8 cellular contexts compared by ENCODE assay signal in genomic region chr6:154508573-154509375, GRCh38. TPM values are rescaled to one million over a fixed set of nuclear protein-coding genes. Genes with fewer than 3 reads are reported as not detected.
DNase-seq lines count a peak whose midpoint lies in the region; ATAC-seq and TF ChIP-seq lines count a peak whose summit lies in the region.

No MANE protein-coding gene starts in this region.

- peak overlapping the region; percentile 95 for H3K4me3 ChIP-seq in ectodermal cell (ENCODE audit: insufficient read depth, low read depth, low read length)

- H3K4me3 Mint-ChIP-seq in natural killer cell: peak overlapping the region; percentile 32

- H3K9me3 Mint-ChIP-seq in natural killer cell: no peaks in the 10 kb centered on the region

- H3K27ac ChIP-seq in C4-2B: peak overlapping the region; percentile 95
- no peak overlapping the region for H3K27ac ChIP-seq in ectodermal cell (ENCODE audit: insufficient read depth, low read depth, low read length, poor library complexity, severe bottlenecking)

- ATAC-seq in natural killer cell: no peak
- no peak for ATAC-seq in HG02938 (IDR thresholded peaks at IDR 0.05; ENCODE audit: unreplicated experiment)

- H3K36me3 ChIP-seq in ectodermal cell (ENCODE audit: control insufficient read depth, insufficient read depth, low read length): peaks cover 8% of the 10 kb centered on the region

- peaks cover 4 to 11% of the 10 kb centered on the region in 2 donors for H3K4me1 Mint-ChIP-seq in natural killer cell

- DNase-seq in KBM-7 (peak; percentile 17), natural killer cell (no peak), HCEC 1CT (no peak), NCI-H2107 (lab: John Stamatoyannopoulos, UW) (no peak)
- no peak for DNase-seq in central memory CD4-positive, alpha-beta T cell

- H3K4me1 ChIP-seq in ectodermal cell (ENCODE audit: control insufficient read depth, insufficient read depth, low read length): peaks cover 10% of the 10 kb centered on the region

- intact Hi-C loops in natural killer cell (cut with micrococcal nuclease): no loop called here

- peaks cover 22 to 57% of the 10 kb centered on the region in 2 donors for H3K27me3 Mint-ChIP-seq in natural killer cell (ENCODE audit: low read depth in 2 of 2)

- no peaks in the 10 kb centered on the region for H3K9me3 ChIP-seq in ectodermal cell (ENCODE audit: control insufficient read depth, low read length)

- no peaks in the 10 kb centered on the region for H3K27me3 ChIP-seq in ectodermal cell (ENCODE audit: control insufficient read depth, insufficient read depth, low read length, poor library complexity, severe bottlenecking)

- no peak overlapping the region for H3K27ac Mint-ChIP-seq in natural killer cell

- H3K36me3 Mint-ChIP-seq in natural killer cell: no peaks in the 10 kb centered on the region

- WGBS in ectodermal cell, 2 experiments: 34 to 38% methylated on average over 13 to 14 of the region's 14 CpGs

- TF ChIP-seq CTCF in C4-2B (conservative IDR thresholded peaks at IDR 0.05) (no peak), natural killer cell (IDR thresholded peaks at IDR 0.05) (no peak)

- in situ Hi-C loops in KBM-7 (cut with MboI; ENCODE audit: low pct_unique_long_range_greater_than_20kb, low sequenced_read_pairs): no loop called here

RNA-seq across cellular contexts. Expression of gene CNKSR3, which starts 1.7 kb away (rescaled TPM):
- polyA plus RNA-seq in ectodermal cell (2013, experiment 1 of 4): 23.5 TPM
- 20.3 TPM for polyA plus RNA-seq in ectodermal cell (2013, experiment 2 of 4)
- 18.2 TPM for polyA plus RNA-seq in ectodermal cell (2013, experiment 3 of 4)
- polyA plus RNA-seq in ectodermal cell (2013, experiment 4 of 4): 20.0 TPM
- total RNA-seq in natural killer cell: under 1 TPM in 1 of 3 donors, not detected in 2; 0.18 TPM
